ENCODE assay signal across 29 cellular contexts in genomic region chrX:79036152-79036551, GRCh38.
DNase-seq lines count a peak whose midpoint lies in the region; ATAC-seq and TF ChIP-seq lines count a peak whose summit lies in the region.
"Had no signal": no experiment of that assay in that cellular context is flagged by ENCODE, and none has a peak within 500 bp of the region (broad histone marks: within the 10 kb centered on the region; RNA-seq: fewer than 3 reads in every experiment).

No MANE protein-coding gene starts in this region.

- H3K9me3 ChIP-seq in right cardiac atrium (ENCODE audit: control insufficient read depth, low read length), result no peaks in the 10 kb centered on the region
- H3K9me3 ChIP-seq in neutrophil, result no peaks in the 10 kb centered on the region
- H3K9me3 ChIP-seq: psoas muscle, stomach, tibial artery had no signal

- no peak overlapping the region for H3K4me3 ChIP-seq in right cardiac atrium (ENCODE audit: low read length)
- H3K4me3 ChIP-seq in neutrophil (ENCODE audit: low read depth in 1 of 2, low read length in 1 of 2), result no peak overlapping the region
- H3K4me3 ChIP-seq: PC-9, psoas muscle, skin epidermis, stomach, tibial artery had no signal

- H3K27ac ChIP-seq in right cardiac atrium (ENCODE audit: low read length) (no peak overlapping the region), neutrophil (peak overlapping the region; percentile 59)
- H3K27ac ChIP-seq: 22Rv1, brain microvascular endothelial cell, PC-9, psoas muscle, skin epidermis, stomach, tibial artery had no signal

- peak; percentile 43 for DNase-seq in DMS53 (lab: John Stamatoyannopoulos, UW)
- DNase-seq in DMS53 treated with DMSO at 0.1 percent for 48 hours (lab: John Stamatoyannopoulos, UW; ENCODE audit: unreplicated experiment), result no peak
- DNase-seq in Right ventricle myocardium inferior (ENCODE audit: missing footprints), result no peak
- no peak for DNase-seq in right cardiac atrium
- DNase-seq in OCI-M1 (lab: John Stamatoyannopoulos, UW), result peak; percentile 82
- DNase-seq in NOMO-1 treated with DMSO at 0.1 percent for 48 hours (lab: John Stamatoyannopoulos, UW; ENCODE audit: unreplicated experiment), result no peak
- no peak for DNase-seq in stimulated activated CD4-positive, alpha-beta T cell treated with anti-CD3 and anti-CD28 coated beads, Interleukin-2, amount 100 ng/mL, for 48 hours
- DNase-seq: activated CD4-positive, alpha-beta T cell treated with anti-CD3 and anti-CD28 coated beads, Interleukin-2, amount 50 U/mL, for 4 hours; activated gamma-delta T cell; brain microvascular endothelial cell; CD8-positive, alpha-beta T cell; DMS 273 treated with DMSO at 0.1 percent for 48 hours; GOT3; KG1; naive B cell; NCI-H1436; NCI-H2081 treated with DMSO at 0.1 percent for 48 hours; NCI-H345; NCI-H774; PC-9; psoas muscle; SHP77 treated with DMSO at 0.1 percent for 48 hours; stomach; T1000; tibial artery had no signal

- ATAC-seq in Right ventricle myocardium inferior (peak; percentile 56), right cardiac atrium (no peak)
- ATAC-seq: CD8-positive, alpha-beta T cell; psoas muscle; WTC11 had no signal

- intact Hi-C loops in Right ventricle myocardium inferior (cut with DNase I) (no loop called here), right cardiac atrium (cut with DNase I) (no loop called here)

- no peaks in the 10 kb centered on the region for H3K27me3 ChIP-seq in right cardiac atrium (ENCODE audit: control insufficient read depth, insufficient read depth)
- H3K27me3 ChIP-seq in neutrophil, result no peaks in the 10 kb centered on the region
- H3K27me3 ChIP-seq: brain microvascular endothelial cell, stomach, tibial artery had no signal

- H3K36me3 ChIP-seq in neutrophil, result no peaks in the 10 kb centered on the region
- H3K36me3 ChIP-seq: brain microvascular endothelial cell, stomach, tibial artery had no signal

- 23% methylated on average over 3 of the region's 3 CpGs for WGBS in right cardiac atrium

- H3K4me1 ChIP-seq in right cardiac atrium (ENCODE audit: control insufficient read depth, insufficient read depth, low read length) (no peaks in the 10 kb centered on the region), neutrophil (ENCODE audit: control insufficient read depth in 1 of 2, insufficient read depth in 1 of 2, low read depth in 1 of 2, low read length in 1 of 2) (peaks cover 23 to 29% of the 10 kb centered on the region in 2 experiments)
- H3K4me1 ChIP-seq: psoas muscle, stomach, tibial artery had no signal

- TF ChIP-seq CTCF in neutrophil (IDR thresholded peaks at IDR 0.05), result no peak

Comparison
In these comparisons a context has a peak if more than half of its experiments do, and no peak if none do; other contexts are left out.
1. DNase-seq: peak in DMS53 (single experiment) and OCI-M1 (single experiment); none in DMS53 treated with DMSO at 0.1 percent for 48 hours (single experiment), Right ventricle myocardium inferior (single experiment), right cardiac atrium (0 of 3), NOMO-1 treated with DMSO at 0.1 percent for 48 hours (single experiment) and stimulated activated CD4-positive, alpha-beta T cell treated with anti-CD3 and anti-CD28 coated beads, Interleukin-2, amount 100 ng/mL, for 48 hours (0 of 2).